12 cellular contexts compared by ENCODE assay signal in genomic region chr1:163414778-163415177, GRCh38.
A peak's percentile ranks its signal among the peaks of the same experiment; 100 is the strongest.
DNase-seq lines count a peak whose midpoint lies in the region; ATAC-seq and TF ChIP-seq lines count a peak whose summit lies in the region.
"Had no signal": no experiment of that assay in that cellular context is flagged by ENCODE, and none has a peak within 500 bp of the region (broad histone marks: within the 10 kb centered on the region; RNA-seq: fewer than 3 reads in every experiment).

No MANE protein-coding gene starts in this region.

- peak; percentile 98 for ATAC-seq in GM18519 (IDR thresholded peaks at IDR 0.05; ENCODE audit: low FRiP score, unreplicated experiment)
- ATAC-seq in GM21447 (IDR thresholded peaks at IDR 0.05; ENCODE audit: unreplicated experiment) = peak; percentile 96
- ATAC-seq in HG03045 (IDR thresholded peaks at IDR 0.05; ENCODE audit: unreplicated experiment) = peak; percentile 81
- no peak for ATAC-seq in omental fat pad (ENCODE audit: low FRiP score)
- ATAC-seq: gastroesophageal sphincter had no signal

- peak; percentile 47 for DNase-seq in NAMALWA (ENCODE audit: low spot score)
- no peak for DNase-seq in NCI-H345 treated with DMSO at 0.1 percent for 48 hours (lab: John Stamatoyannopoulos, UW; ENCODE audit: unreplicated experiment)
- no peak for DNase-seq in HuH-7.5 (ENCODE audit: low spot score)
- no peak for DNase-seq in omental fat pad (ENCODE audit: low spot score)
- DNase-seq in GM19240 (ENCODE audit: insufficient read length, low spot score) = no peak
- DNase-seq: left ventricle myocardium inferior; NCI-H1092 treated with DMSO at 0.1 percent for 48 hours; stimulated activated CD4-positive, alpha-beta T cell treated with anti-CD3 and anti-CD28 coated beads, Interleukin-15, amount 100 ng/mL, for 24 hours had no signal

- no peak for TF ChIP-seq CTCF in omental fat pad (IDR thresholded peaks at IDR 0.05)
